In the genomic region with DNA sequence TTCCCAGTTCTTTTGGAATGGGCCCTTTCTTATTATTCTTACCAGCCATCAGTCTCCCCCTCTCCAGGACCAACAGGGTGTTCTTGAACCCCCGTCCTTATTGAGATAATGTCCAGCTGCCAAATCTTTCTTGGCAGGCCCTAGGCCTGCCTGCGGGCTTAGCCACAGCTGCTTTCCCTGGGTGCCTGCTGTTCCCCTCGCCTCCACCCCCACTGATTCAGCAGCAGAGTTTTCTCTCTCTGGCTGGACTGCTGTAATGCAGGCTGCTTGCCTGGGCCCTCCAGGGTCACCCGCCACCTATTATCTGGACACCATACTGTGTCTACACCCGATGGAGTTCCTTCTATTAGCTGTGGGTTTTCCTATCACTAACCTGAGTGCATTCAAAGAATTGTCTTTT, we compare ENCODE assay signal across 1 cellular context.
TF ChIP-seq lines count a peak whose summit lies in the region.

No MANE protein-coding gene starts in this region.

TF ChIP-seq in HepG2, 621 proteins besides CTCF, POLR2A, EP300 and RAD21 (continued from another document):
- TF ChIP-seq, protein P1, sequence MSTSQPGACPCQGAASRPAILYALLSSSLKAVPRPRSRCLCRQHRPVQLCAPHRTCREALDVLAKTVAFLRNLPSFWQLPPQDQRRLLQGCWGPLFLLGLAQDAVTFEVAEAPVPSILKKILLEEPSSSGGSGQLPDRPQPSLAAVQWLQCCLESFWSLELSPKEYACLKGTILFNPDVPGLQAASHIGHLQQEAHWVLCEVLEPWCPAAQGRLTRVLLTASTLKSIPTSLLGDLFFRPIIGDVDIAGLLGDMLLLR (CRISPR knock-in tag; IDR thresholded peaks at IDR 0.05) = no peak
- TF ChIP-seq ZNF547 (CRISPR knock-in tag; IDR thresholded peaks at IDR 0.05) (no peak), ZBTB10 (CRISPR knock-in tag; IDR thresholded peaks at IDR 0.05; ENCODE audit: borderline replicate concordance) (no peak)
TF ChIP-seq in HepG2: peak in this region for 0.
